ENCODE assay signal across 9 cellular contexts in the genomic region with DNA sequence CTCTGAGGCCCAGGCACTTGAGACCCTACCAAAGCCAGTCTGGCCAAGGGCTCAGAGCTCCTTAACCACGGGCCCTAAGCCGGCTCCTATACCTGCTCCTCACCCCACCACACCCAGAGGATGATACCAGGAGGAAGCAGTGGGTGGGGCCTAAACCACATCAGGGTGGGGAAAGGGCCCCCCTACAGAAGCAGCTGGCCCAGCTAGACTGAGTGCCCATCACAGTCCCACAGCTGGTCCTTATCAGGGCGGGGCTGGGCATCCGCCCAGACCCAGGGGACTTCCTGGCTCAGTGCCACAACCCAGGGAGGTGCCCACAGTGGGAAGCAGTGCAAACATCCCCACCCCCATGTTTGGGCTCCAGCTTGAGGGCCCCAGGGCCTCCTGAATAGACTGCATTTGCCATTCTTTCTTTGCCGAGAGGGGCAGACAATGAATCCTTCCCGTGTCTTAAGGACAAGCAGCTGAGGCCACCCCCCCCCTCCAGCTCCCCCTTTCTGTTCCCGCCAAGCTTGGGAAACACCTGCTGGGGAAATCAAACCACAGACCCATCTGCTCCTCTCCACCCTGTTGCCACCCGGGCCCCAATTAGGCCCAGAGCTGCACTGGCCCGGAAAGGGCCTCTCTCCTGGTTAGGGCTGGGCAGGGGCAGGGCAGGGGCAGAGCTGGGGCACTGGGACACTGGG. TPM values are rescaled to one million over a fixed set of nuclear protein-coding genes. Genes with fewer than 3 reads are reported as not detected.
A peak's percentile ranks its signal among the peaks of the same experiment; 100 is the strongest.
DNase-seq lines count a peak whose midpoint lies in the region; ATAC-seq and TF ChIP-seq lines count a peak whose summit lies in the region.
"Had no signal": no experiment of that assay in that cellular context is flagged by ENCODE, and none has a peak within 500 bp of the region (broad histone marks: within the 10 kb centered on the region; RNA-seq: fewer than 3 reads in every experiment).

No MANE protein-coding gene starts in this region.

- H3K27me3 ChIP-seq in right cardiac atrium (ENCODE audit: control insufficient read depth, insufficient read depth) (no peaks in the 10 kb centered on the region), stomach (peaks cover 0 to 18% (median 0%) of the 10 kb centered on the region in 3 donors)

- H3K4me3 Mint-ChIP-seq in activated naive CD8-positive, alpha-beta T cell treated with anti-CD3 and anti-CD28 coated beads, Interleukin-2, amount 10 ng/mL, durations not matched to agents 7 days and 5 days: peak overlapping the region; percentile 98
- no peak overlapping the region for H3K4me3 Mint-ChIP-seq in WTC11

- H3K4me3 ChIP-seq in right cardiac atrium (ENCODE audit: low read length) (no peak overlapping the region), stomach (no peak overlapping the region)

- TF ChIP-seq POLR2A in stomach (IDR thresholded peaks at IDR 0.05): no peak

- intact Hi-C loops in right cardiac atrium (cut with DNase I) (no loop called here), left cardiac atrium (cut with DNase I) (no loop called here), stomach (cut with DNase I; ENCODE audit: low total_unique reads) (no loop called here)

- POLR2A ChIA-PET in activated naive CD8-positive, alpha-beta T cell treated with anti-CD3 and anti-CD28 coated beads, Interleukin-2, amount 10 ng/mL, durations not matched to agents 7 days and 5 days (lab: Charles Lee): interaction anchor here (0.5 to 2.1 kb wide), 10 partner anchors 8 to 180 kb away, joined by 3 to 6 read pairs (median 4); a partner anchor contains a TSS
- POLR2A ChIA-PET in WTC11 (lab: Charles Lee): interaction anchor here (0.7 to 1.8 kb wide), 4 partner anchors 15 to 34 kb away, joined by 3 to 5 read pairs (median 4); no protein-coding TSS in a partner anchor

- 53% methylated on average over 9 of the region's 9 CpGs for WGBS in right cardiac atrium
- WGBS in stomach, 5 donors: 16 to 36% (median 25%) methylated on average over 5 to 9 of the region's 9 CpGs

- TF ChIP-seq EP300 in stomach (IDR thresholded peaks at IDR 0.05): no peak

- CTCF ChIA-PET in WTC11 (lab: Charles Lee): interaction anchor here (0.6 to 8.0 kb wide), 6 partner anchors 15 to 247 kb away, joined by 3 to 101 read pairs (median 8); no protein-coding TSS in a partner anchor

- no peaks in the 10 kb centered on the region for H3K9me3 ChIP-seq in right cardiac atrium (ENCODE audit: control insufficient read depth, low read length)
- H3K9me3 ChIP-seq in stomach: no peaks in the 10 kb centered on the region

- peaks cover 35% of the 10 kb centered on the region for H3K36me3 Mint-ChIP-seq in activated naive CD8-positive, alpha-beta T cell treated with anti-CD3 and anti-CD28 coated beads, Interleukin-2, amount 10 ng/mL, durations not matched to agents 7 days and 5 days
- peaks cover 5% of the 10 kb centered on the region for H3K36me3 Mint-ChIP-seq in WTC11
- H3K36me3 Mint-ChIP-seq: activated naive CD4-positive, alpha-beta T cell treated with anti-CD3 and anti-CD28 coated beads, Interleukin-2, amount 50 U/mL, for 24 hours had no signal

- H3K4me1 Mint-ChIP-seq in activated naive CD8-positive, alpha-beta T cell treated with anti-CD3 and anti-CD28 coated beads, Interleukin-2, amount 10 ng/mL, durations not matched to agents 7 days and 5 days: peaks cover 59% of the 10 kb centered on the region
- peaks cover 15% of the 10 kb centered on the region for H3K4me1 Mint-ChIP-seq in WTC11

- H3K27ac ChIP-seq in right cardiac atrium (ENCODE audit: low read length): no peak overlapping the region
- peak overlapping the region; percentile 43 to 78 (median 49) for H3K27ac ChIP-seq in stomach

- no peak for TF ChIP-seq CTCF in stomach (IDR thresholded peaks at IDR 0.05)
- no peak for TF ChIP-seq CTCF in WTC11 (IDR thresholded peaks at IDR 0.05)

- H3K4me1 ChIP-seq in right cardiac atrium (ENCODE audit: control insufficient read depth, insufficient read depth, low read length): no peaks in the 10 kb centered on the region
- peaks cover 21 to 57% (median 43%) of the 10 kb centered on the region in 4 donors for H3K4me1 ChIP-seq in stomach

- no peaks in the 10 kb centered on the region for H3K27me3 Mint-ChIP-seq in activated naive CD8-positive, alpha-beta T cell treated with anti-CD3 and anti-CD28 coated beads, Interleukin-2, amount 10 ng/mL, durations not matched to agents 7 days and 5 days
- H3K27me3 Mint-ChIP-seq in WTC11 (ENCODE audit: low read depth): peaks cover 15% of the 10 kb centered on the region
- H3K27me3 Mint-ChIP-seq: activated naive CD4-positive, alpha-beta T cell treated with anti-CD3 and anti-CD28 coated beads, Interleukin-2, amount 50 U/mL, for 24 hours had no signal

- peak in 2 of 3 donors; percentile 54 to 60 for DNase-seq in right cardiac atrium
- no peak for DNase-seq in left cardiac atrium
- peak; percentile 78 for DNase-seq in NCI-H510A treated with DMSO at 0.1 percent for 48 hours (lab: John Stamatoyannopoulos, UW)
- DNase-seq in activated naive CD8-positive, alpha-beta T cell treated with anti-CD3 and anti-CD28 coated beads, Interleukin-2, amount 10 ng/mL, durations not matched to agents 7 days and 5 days: peak; percentile 56
- peak; percentile 65 for DNase-seq in stomach
- no peak for DNase-seq in WTC11 (ENCODE audit: low spot score)

- H3K27ac Mint-ChIP-seq in activated naive CD8-positive, alpha-beta T cell treated with anti-CD3 and anti-CD28 coated beads, Interleukin-2, amount 10 ng/mL, durations not matched to agents 7 days and 5 days: peak overlapping the region; percentile 97
- no peak overlapping the region for H3K27ac Mint-ChIP-seq in WTC11

- H3K36me3 ChIP-seq in stomach: no peaks in the 10 kb centered on the region

- ATAC-seq in right cardiac atrium (peak in 1 of 2 donors; percentile 15), left cardiac atrium (no peak), WTC11 (no peak; the same call in 1 of the 2 replicates), HG03280 (IDR thresholded peaks at IDR 0.05; ENCODE audit: unreplicated experiment) (no peak), GM21367 (IDR thresholded peaks at IDR 0.05; ENCODE audit: unreplicated experiment) (no peak)
- ATAC-seq in activated naive CD8-positive, alpha-beta T cell treated with anti-CD3 and anti-CD28 coated beads, Interleukin-2, amount 10 ng/mL, durations not matched to agents 7 days and 5 days (ENCODE audit: low read depth): peak; percentile 27

- H3K9me3 Mint-ChIP-seq in activated naive CD8-positive, alpha-beta T cell treated with anti-CD3 and anti-CD28 coated beads, Interleukin-2, amount 10 ng/mL, durations not matched to agents 7 days and 5 days: no peaks in the 10 kb centered on the region
- H3K9me3 Mint-ChIP-seq in WTC11: no peaks in the 10 kb centered on the region
- H3K9me3 Mint-ChIP-seq: activated naive CD4-positive, alpha-beta T cell treated with anti-CD3 and anti-CD28 coated beads, Interleukin-2, amount 50 U/mL, for 24 hours had no signal

TF ChIP-seq in WTC11, 78 proteins besides CTCF, POLR2A, EP300 and RAD21 (continues in another document):
- TF ChIP-seq, protein P1, sequence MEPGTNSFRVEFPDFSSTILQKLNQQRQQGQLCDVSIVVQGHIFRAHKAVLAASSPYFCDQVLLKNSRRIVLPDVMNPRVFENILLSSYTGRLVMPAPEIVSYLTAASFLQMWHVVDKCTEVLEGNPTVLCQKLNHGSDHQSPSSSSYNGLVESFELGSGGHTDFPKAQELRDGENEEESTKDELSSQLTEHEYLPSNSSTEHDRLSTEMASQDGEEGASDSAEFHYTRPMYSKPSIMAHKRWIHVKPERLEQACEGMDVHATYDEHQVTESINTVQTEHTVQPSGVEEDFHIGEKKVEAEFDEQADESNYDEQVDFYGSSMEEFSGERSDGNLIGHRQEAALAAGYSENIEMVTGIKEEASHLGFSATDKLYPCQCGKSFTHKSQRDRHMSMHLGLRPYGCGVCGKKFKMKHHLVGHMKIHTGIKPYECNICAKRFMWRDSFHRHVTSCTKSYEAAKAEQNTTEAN (CRISPR knock-in tag; IDR thresholded peaks at IDR 0.05): no peak
- TF ChIP-seq ZNF138 (CRISPR knock-in tag; conservative IDR thresholded peaks at IDR 0.05): no peak
- no peak for TF ChIP-seq ZNF416 (CRISPR knock-in tag; IDR thresholded peaks at IDR 0.05)
- no peak for TF ChIP-seq GRHL2 (CRISPR knock-in tag; IDR thresholded peaks at IDR 0.05; ENCODE audit: insufficient replicate concordance, severe bottlenecking)
- TF ChIP-seq NR2C2 (CRISPR knock-in tag; IDR thresholded peaks at IDR 0.05): no peak
- TF ChIP-seq SOX15 (CRISPR knock-in tag; IDR thresholded peaks at IDR 0.05): no peak
- TF ChIP-seq FOXJ3 (CRISPR knock-in tag; IDR thresholded peaks at IDR 0.05; ENCODE audit: borderline replicate concordance): no peak

RNA-seq across cellular contexts. Expression of a gene that starts 6.2 kb away (rescaled TPM):
- total RNA-seq in right cardiac atrium (under 1 TPM in 3 of 4 donors, not detected in 1; 0.06 to 0.82 (median 0.40) TPM), left cardiac atrium (1 to 10 TPM in 1 of 2 donors, under 1 TPM in 1; 0.18 to 1.3 TPM), stomach (10 to 100 TPM in 1 of 5 donors, 1 to 10 TPM in 3, under 1 TPM in 1; 0.58 to 27.8 (median 3.5) TPM), WTC11 (2021) (4.9 to 5.6 TPM (median 5.4 TPM) in 3 replicates)
- polyA plus RNA-seq in right cardiac atrium (0.05 TPM), stomach (1 to 10 TPM in 1 of 3 donors, under 1 TPM in 2; 0.61 to 3.2 (median 0.87) TPM)
- total RNA-seq in activated naive CD8-positive, alpha-beta T cell treated with anti-CD3 and anti-CD28 coated beads, Interleukin-2, amount 10 ng/mL, durations not matched to agents 7 days and 5 days: 10 to 100 TPM; 44.2 to 45.1 TPM

RNA-seq across cellular contexts. Expression of a gene that starts 34.4 kb away (rescaled TPM):
- total RNA-seq in right cardiac atrium (100 to 1,000 TPM; 162 to 225 (median 179) TPM), left cardiac atrium (100 to 1,000 TPM; 119 to 172 TPM), stomach (1,000 to 10,000 TPM in 1 of 5 donors, 100 to 1,000 TPM in 3, 10 to 100 TPM in 1; 90.6 to 1,101 (median 120) TPM), WTC11 (2021) (168 to 278 TPM (median 273 TPM) in 3 replicates)
- polyA plus RNA-seq in right cardiac atrium (208 TPM), stomach (100 to 1,000 TPM in 2 of 3 donors, 10 to 100 TPM in 1; 79.4 to 226 (median 139) TPM)
- total RNA-seq in activated naive CD8-positive, alpha-beta T cell treated with anti-CD3 and anti-CD28 coated beads, Interleukin-2, amount 10 ng/mL, durations not matched to agents 7 days and 5 days: 10 to 100 TPM; 44.0 to 51.1 TPM

RNA-seq across cellular contexts. Expression of a gene that starts 40.9 kb away (rescaled TPM):
- total RNA-seq in right cardiac atrium (10 to 100 TPM; 31.4 to 45.2 (median 34.1) TPM), left cardiac atrium (10 to 100 TPM; 36.4 to 39.9 TPM), stomach (100 to 1,000 TPM in 1 of 5 donors, 10 to 100 TPM in 4; 29.2 to 228 (median 45.5) TPM), WTC11 (2021) (64.5 to 71.2 TPM (median 70.3 TPM) in 3 replicates)
- polyA plus RNA-seq in right cardiac atrium (34.2 TPM), stomach (10 to 100 TPM; 24.9 to 27.7 (median 25.1) TPM)
- 1 to 10 TPM in 1 of 2 experiments, under 1 TPM in 1; 0.50 to 1.3 TPM for total RNA-seq in activated naive CD8-positive, alpha-beta T cell treated with anti-CD3 and anti-CD28 coated beads, Interleukin-2, amount 10 ng/mL, durations not matched to agents 7 days and 5 days

Comparison
In these comparisons a context has a peak if more than half of its experiments do, and no peak if none do; other contexts are left out.
1. DNase-seq: peak in right cardiac atrium (2 of 3), NCI-H510A treated with DMSO at 0.1 percent for 48 hours (single experiment), activated naive CD8-positive, alpha-beta T cell treated with anti-CD3 and anti-CD28 coated beads, Interleukin-2, amount 10 ng/mL, durations not matched to agents 7 days and 5 days (single experiment) and stomach (single experiment); none in left cardiac atrium (single experiment) and WTC11 (single experiment).
2. RNA of a gene that starts 40.9 kb away (total RNA-seq): 64.5 to 71.2 TPM in WTC11, 29.2 to 228 TPM in stomach, 36.4 to 39.9 TPM in left cardiac atrium and 31.4 to 45.2 TPM in right cardiac atrium; 0.50 to 1.3 TPM in activated naive CD8-positive, alpha-beta T cell treated with anti-CD3 and anti-CD28 coated beads, Interleukin-2, amount 10 ng/mL, durations not matched to agents 7 days and 5 days; every median in the first group is over 10 times any median in the second.